Comparison of ENCODE assay signal across 12 cellular contexts in the genomic region with DNA sequence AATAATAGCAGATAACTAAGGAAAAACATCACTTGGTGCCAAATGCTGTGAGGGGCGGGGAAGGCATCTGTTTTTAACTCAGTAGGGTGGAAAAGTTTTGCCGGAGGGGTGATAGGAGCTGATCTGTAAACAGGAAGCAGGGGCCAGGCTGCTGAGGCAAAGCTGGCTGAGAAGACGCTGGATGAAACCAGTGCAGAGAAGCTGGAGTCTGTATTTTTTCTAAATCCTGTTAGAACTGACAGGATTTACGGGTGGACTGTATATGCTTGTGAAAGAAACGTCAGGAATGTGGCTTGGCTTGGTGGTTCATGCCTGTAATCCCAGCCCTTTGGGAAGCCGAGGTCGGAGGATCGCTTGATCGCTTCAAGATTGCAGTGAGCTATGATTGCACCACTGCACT. TPM values are rescaled to one million over a fixed set of nuclear protein-coding genes. Genes with fewer than 3 reads are reported as not detected.
DNase-seq lines count a peak whose midpoint lies in the region; FAIRE-seq and TF ChIP-seq lines count a peak whose summit lies in the region.
"Had no signal": no experiment of that assay in that cellular context is flagged by ENCODE, and none has a peak within 500 bp of the region (broad histone marks: within the 10 kb centered on the region; RNA-seq: fewer than 3 reads in every experiment).

No MANE protein-coding gene starts in this region.

- no peak for FAIRE-seq in keratinocyte (lab: Jason Lieb, UNC)

- dilution Hi-C loops in keratinocyte (cut with MboI; ENCODE audit: extremely low pct_ligation_motif_present, low sequenced_read_pairs) = no loop called here

- H3K4me1 ChIP-seq in keratinocyte (ENCODE audit: control insufficient read depth, extremely low read depth, insufficient read depth, low read length) = peaks cover 5% of the 10 kb centered on the region
- H3K4me1 ChIP-seq in suprapubic skin = peaks cover 66% of the 10 kb centered on the region

- peaks cover 6% of the 10 kb centered on the region for H3K79me2 ChIP-seq in keratinocyte (ENCODE audit: control insufficient read depth, insufficient read depth, low read length)

- in situ Hi-C loops in astrocyte of the spinal cord (cut with HindIII; ENCODE audit: low sequenced_read_pairs) = no loop called here

- H3K9me3 ChIP-seq in keratinocyte (ENCODE audit: control insufficient read depth, low read depth, low read length) (no peaks in the 10 kb centered on the region), suprapubic skin (no peaks in the 10 kb centered on the region)

- WGBS in suprapubic skin = 18% methylated on average over 9 of the region's 9 CpGs

- H3K27ac Mint-ChIP-seq in activated CD4-positive, alpha-beta T cell treated with anti-CD3 and anti-CD28 coated beads, Interleukin-2, amount 10 ng/mL, durations not matched to agents 24 days and 14 days = peak overlapping the region; percentile 19
- H3K27ac Mint-ChIP-seq: B cell had no signal

- H3K27me3 ChIP-seq in keratinocyte (ENCODE audit: control insufficient read depth, extremely low read depth, insufficient read depth, low read length) = no peaks in the 10 kb centered on the region
- H3K27me3 ChIP-seq in suprapubic skin = no peaks in the 10 kb centered on the region

- no peak overlapping the region for H2AFZ ChIP-seq in keratinocyte (ENCODE audit: control insufficient read depth, low read length)

- TF ChIP-seq CTCF in astrocyte of the spinal cord (IDR thresholded peaks at IDR 0.05; ENCODE audit: low read depth, low read length) = no peak
- no peak for TF ChIP-seq CTCF in keratinocyte (optimal IDR thresholded peaks at IDR 0.05 in 1 of 3, IDR thresholded peaks at IDR 0.05 in 1 of 3, conservative IDR thresholded peaks at IDR 0.05 in 1 of 3; ENCODE audit: extremely low read depth in 1 of 3, insufficient read depth in 2 of 3, low read length in 3 of 3)
- TF ChIP-seq CTCF in suprapubic skin (IDR thresholded peaks at IDR 0.05) = no peak

- H3K9me1 ChIP-seq in keratinocyte (ENCODE audit: control insufficient read depth, extremely low read depth, insufficient read depth, low read length) = no peaks in the 10 kb centered on the region

- no peak overlapping the region for H3K27ac ChIP-seq in keratinocyte (ENCODE audit: control insufficient read depth, insufficient read depth, low read length)
- H3K27ac ChIP-seq in suprapubic skin = peak overlapping the region; percentile 37
- H3K27ac ChIP-seq: KMS-11 had no signal

- H3K4me3 ChIP-seq in astrocyte of the spinal cord (ENCODE audit: low read depth, low read length) (no peak overlapping the region), keratinocyte (ENCODE audit: control insufficient read depth in 2 of 3, extremely low read depth in 1 of 3, insufficient read depth in 2 of 3, low read depth in 1 of 3, low read length in 3 of 3) (no peak overlapping the region), suprapubic skin (peak overlapping the region; percentile 16)

- no peak for TF ChIP-seq EP300 in suprapubic skin (IDR thresholded peaks at IDR 0.05)

- H3K36me3 Mint-ChIP-seq in activated CD4-positive, alpha-beta T cell treated with anti-CD3 and anti-CD28 coated beads, Interleukin-2, amount 10 ng/mL, durations not matched to agents 24 days and 14 days (ENCODE audit: low read depth) = peaks cover 33% of the 10 kb centered on the region

- H3K27me3 Mint-ChIP-seq in activated CD4-positive, alpha-beta T cell treated with anti-CD3 and anti-CD28 coated beads, Interleukin-2, amount 10 ng/mL, durations not matched to agents 24 days and 14 days = no peaks in the 10 kb centered on the region
- H3K27me3 Mint-ChIP-seq: B cell had no signal

- H3K4me1 Mint-ChIP-seq in activated CD4-positive, alpha-beta T cell treated with anti-CD3 and anti-CD28 coated beads, Interleukin-2, amount 10 ng/mL, durations not matched to agents 24 days and 14 days = peaks cover 45% of the 10 kb centered on the region

- H3K4me3 Mint-ChIP-seq in activated CD4-positive, alpha-beta T cell treated with anti-CD3 and anti-CD28 coated beads, Interleukin-2, amount 10 ng/mL, durations not matched to agents 24 days and 14 days = peak overlapping the region; percentile 74
- H3K4me3 Mint-ChIP-seq: B cell had no signal

- intact Hi-C loops in activated CD4-positive, alpha-beta T cell treated with anti-CD3 and anti-CD28 coated beads, Interleukin-2, amount 10 ng/mL, durations not matched to agents 24 days and 14 days (cut with micrococcal nuclease) = no loop called here

- no peak for TF ChIP-seq POLR2A in suprapubic skin (IDR thresholded peaks at IDR 0.05)

- no peaks in the 10 kb centered on the region for H4K20me1 ChIP-seq in keratinocyte (ENCODE audit: control insufficient read depth, extremely low read depth, insufficient read depth, low read length)

- DNase-seq in activated CD4-positive, alpha-beta T cell treated with anti-CD3 and anti-CD28 coated beads, Interleukin-2, amount 10 ng/mL, durations not matched to agents 24 days and 14 days = peak; percentile 68
- DNase-seq in activated CD4-positive, alpha-beta T cell treated with anti-CD3 and anti-CD28 coated beads for 4 hours = no peak
- DNase-seq in astrocyte of the spinal cord (ENCODE audit: low read depth, low spot score) = peak; percentile 1
- no peak for DNase-seq in keratinocyte (ENCODE audit: low read depth, low spot score)
- DNase-seq in suprapubic skin (ENCODE audit: low spot score in 2 of 2) = peak in 1 of 2 donors; percentile 75
- no peak for DNase-seq in stimulated activated CD4-positive, alpha-beta T cell treated with anti-CD3 and anti-CD28 coated beads, Interleukin-12 subunit alpha, Interleukin-12 subunit beta, amount 100 ng/mL, for 4 hours
- no peak for DNase-seq in NCI-H1105 treated with DMSO at 0.1 percent for 48 hours (lab: John Stamatoyannopoulos, UW)
- DNase-seq in activated CD8-positive, alpha-beta memory T cell treated with anti-CD3 and anti-CD28 coated beads, Interleukin-2, amount 50 U/mL, for 4 hours = no peak
- DNase-seq: hippocampal formation, SIG-M5 had no signal

- no peak overlapping the region for H3K9ac ChIP-seq in keratinocyte (ENCODE audit: control insufficient read depth, extremely low read depth, insufficient read depth, low read length)
- H3K9ac ChIP-seq: KMS-11 had no signal

- no peaks in the 10 kb centered on the region for H3K9me3 Mint-ChIP-seq in activated CD4-positive, alpha-beta T cell treated with anti-CD3 and anti-CD28 coated beads, Interleukin-2, amount 10 ng/mL, durations not matched to agents 24 days and 14 days

- H3K4me2 ChIP-seq in keratinocyte (ENCODE audit: control insufficient read depth, extremely low read depth, insufficient read depth, low read depth, low read length) = peak overlapping the region; percentile 33
- H3K4me2 ChIP-seq: KMS-11 had no signal

- H3K36me3 ChIP-seq in keratinocyte (ENCODE audit: control insufficient read depth in 2 of 2, extremely low read depth in 1 of 2, insufficient read depth in 2 of 2, low read length in 2 of 2) = peaks cover 0 to 8% of the 10 kb centered on the region in 2 experiments
- peaks cover 19% of the 10 kb centered on the region for H3K36me3 ChIP-seq in suprapubic skin

RNA-seq across cellular contexts. Expression of gene PCMTD2, which starts 5.6 kb away (rescaled TPM):
- 34.6 TPM in 2 replicates for total RNA-seq in activated CD4-positive, alpha-beta T cell treated with anti-CD3 and anti-CD28 coated beads, Interleukin-2, amount 10 ng/mL, durations not matched to agents 24 days and 14 days
- 24.5 to 25.8 TPM (median 25.6 TPM) in 3 replicates for polyA plus RNA-seq in keratinocyte
- polyA plus RNA-seq in keratinocyte (2011; ENCODE audit: low read depth) = 36.6 TPM
- 12.2 and 14.2 TPM in 2 replicates for polyA plus RNA-seq in keratinocyte (2011; cell fraction: cytosol; rRNA removed)
- polyA plus RNA-seq in keratinocyte (2011; cell fraction: nucleus; rRNA removed) = 69.4 and 91.5 TPM in 2 replicates
- polyA plus RNA-seq in keratinocyte (2012; ENCODE audit: low replicate concordance) = 11.7 and 18.5 TPM in 2 replicates
- polyA minus RNA-seq in keratinocyte = 7.1 to 18.6 TPM (median 14.0 TPM) in 3 replicates
- 14.6 TPM for polyA minus RNA-seq in keratinocyte (2011; cell fraction: cytosol; rRNA and poly(A)+ RNA removed)
- polyA minus RNA-seq in keratinocyte (2011; cell fraction: nucleus; rRNA and poly(A)+ RNA removed) = 15.0 and 26.2 TPM in 2 replicates
- 100 to 1,000 TPM; 102 to 245 (median 147) TPM for total RNA-seq in suprapubic skin

Comparison
In these comparisons a context has a peak if more than half of its experiments do, and no peak if none do; other contexts are left out.
1. DNase-seq: peak in activated CD4-positive, alpha-beta T cell treated with anti-CD3 and anti-CD28 coated beads, Interleukin-2, amount 10 ng/mL, durations not matched to agents 24 days and 14 days (single experiment) and astrocyte of the spinal cord (single experiment); none in activated CD4-positive, alpha-beta T cell treated with anti-CD3 and anti-CD28 coated beads for 4 hours (0 of 2), keratinocyte (single experiment), stimulated activated CD4-positive, alpha-beta T cell treated with anti-CD3 and anti-CD28 coated beads, Interleukin-12 subunit alpha, Interleukin-12 subunit beta, amount 100 ng/mL, for 4 hours (single experiment), NCI-H1105 treated with DMSO at 0.1 percent for 48 hours (single experiment) and activated CD8-positive, alpha-beta memory T cell treated with anti-CD3 and anti-CD28 coated beads, Interleukin-2, amount 50 U/mL, for 4 hours (single experiment).